Comparison of ENCODE assay signal across 1 cellular context in genomic region chr3:187210555-187211327, GRCh38.
TF ChIP-seq lines count a peak whose summit lies in the region.

No MANE protein-coding gene starts in this region.

TF ChIP-seq in K562, 482 proteins besides CTCF, POLR2A, EP300 and RAD21 (continued from another document):
- TF ChIP-seq RNF2 (IDR thresholded peaks at IDR 0.05) (no peak), TAL1 (IDR thresholded peaks at IDR 0.05) (peak; percentile 91), NR3C1 (CRISPR knock-in tag; IDR thresholded peaks at IDR 0.05) (no peak), HMGN3 (IDR thresholded peaks at IDR 0.05; ENCODE audit: borderline replicate concordance, extremely low read depth, insufficient read length, low read depth, low read length) (peak; percentile 29), ZNF280B (CRISPR knock-in tag; IDR thresholded peaks at IDR 0.05) (no peak), ZFP30 (CRISPR knock-in tag; IDR thresholded peaks at IDR 0.05; ENCODE audit: borderline replicate concordance) (no peak), NR2F6 (CRISPR knock-in tag; IDR thresholded peaks at IDR 0.05) (peak; percentile 85; the same call in 1 of the 2 replicates), ZNF696 (CRISPR knock-in tag; conservative IDR thresholded peaks at IDR 0.05) (no peak), ARID1B (IDR thresholded peaks at IDR 0.05) (peak; percentile 89), STAG1 (CRISPR knock-in tag; IDR thresholded peaks at IDR 0.05; ENCODE audit: borderline replicate concordance) (no peak), LARP7 (IDR thresholded peaks at IDR 0.05) (no peak)
